20 cellular contexts compared by ENCODE assay signal in genomic region chr10:91566142-91566541, GRCh38.
"Had no signal": no experiment of that assay in that cellular context is flagged by ENCODE, and none has a peak within 500 bp of the region (broad histone marks: within the 10 kb centered on the region; RNA-seq: fewer than 3 reads in every experiment).

No MANE protein-coding gene starts in this region.

- H3K4me1 Mint-ChIP-seq: memory B cell; natural killer cell; stimulated activated effector memory CD8-positive, alpha-beta T cell treated with anti-CD3 and anti-CD28 coated beads, Interleukin-12 subunit alpha, Interleukin-12 subunit beta, amount 100 ng/mL, for 72 hours; stimulated activated naive CD8-positive, alpha-beta T cell treated with anti-CD3 and anti-CD28 coated beads, Interleukin-15, amount 100 ng/mL, for 72 hours had no signal

- H3K9ac ChIP-seq: parathyroid adenoma had no signal

- H3K9me3 ChIP-seq: esophagus squamous epithelium, neutrophil, sigmoid colon, thyroid gland had no signal

- H3K27me3 ChIP-seq: esophagus squamous epithelium, neutrophil, sigmoid colon, thyroid gland had no signal

- H3K27me3 Mint-ChIP-seq: progenitor cell of endocrine pancreas, type B pancreatic cell had no signal

- H3K36me3 Mint-ChIP-seq: memory B cell; natural killer cell; stimulated activated effector memory CD8-positive, alpha-beta T cell treated with anti-CD3 and anti-CD28 coated beads, Interleukin-12 subunit alpha, Interleukin-12 subunit beta, amount 100 ng/mL, for 72 hours; type B pancreatic cell had no signal

- H3K27ac ChIP-seq: esophagus squamous epithelium, neutrophil, parathyroid adenoma, thyroid gland had no signal

- DNase-seq: cerebellar nuclear complex; cortex of kidney; effector memory CD8-positive, alpha-beta T cell; erythroblast; esophagus squamous epithelium; foreskin melanocyte; natural killer cell; right cardiac atrium; sigmoid colon; stimulated activated CD4-positive, alpha-beta T cell treated with anti-CD3 and anti-CD28 coated beads, Interleukin-2, amount 100 ng/mL, for 24 hours; stimulated activated CD4-positive, alpha-beta T cell treated with anti-CD3 and anti-CD28 coated beads, Interleukin-4, amount 100 ng/mL, for 24 hours; stimulated activated naive CD8-positive, alpha-beta T cell treated with anti-CD3 and anti-CD28 coated beads, Interleukin-15, amount 100 ng/mL, for 72 hours; thyroid gland had no signal

- H3K9me3 Mint-ChIP-seq: effector memory CD8-positive, alpha-beta T cell; natural killer cell; stimulated activated effector memory CD8-positive, alpha-beta T cell treated with anti-CD3 and anti-CD28 coated beads, Interleukin-12 subunit alpha, Interleukin-12 subunit beta, amount 100 ng/mL, for 72 hours had no signal

- H2AFZ ChIP-seq: parathyroid adenoma had no signal

- H3K4me3 Mint-ChIP-seq: effector memory CD8-positive, alpha-beta T cell; memory B cell; natural killer cell; stimulated activated effector memory CD8-positive, alpha-beta T cell treated with anti-CD3 and anti-CD28 coated beads, Interleukin-12 subunit alpha, Interleukin-12 subunit beta, amount 100 ng/mL, for 72 hours; stimulated activated naive CD8-positive, alpha-beta T cell treated with anti-CD3 and anti-CD28 coated beads, Interleukin-15, amount 100 ng/mL, for 72 hours; type B pancreatic cell had no signal

- ATAC-seq: effector memory CD8-positive, alpha-beta T cell; natural killer cell; right cardiac atrium; stimulated activated effector memory CD8-positive, alpha-beta T cell treated with anti-CD3 and anti-CD28 coated beads, Interleukin-12 subunit alpha, Interleukin-12 subunit beta, amount 100 ng/mL, for 72 hours; stimulated activated naive CD8-positive, alpha-beta T cell treated with anti-CD3 and anti-CD28 coated beads, Interleukin-15, amount 100 ng/mL, for 72 hours had no signal

- H3K4me1 ChIP-seq: parathyroid adenoma, thyroid gland had no signal

- H3K27ac Mint-ChIP-seq: effector memory CD8-positive, alpha-beta T cell; memory B cell; natural killer cell; progenitor cell of endocrine pancreas; stimulated activated effector memory CD8-positive, alpha-beta T cell treated with anti-CD3 and anti-CD28 coated beads, Interleukin-12 subunit alpha, Interleukin-12 subunit beta, amount 100 ng/mL, for 72 hours; stimulated activated naive CD8-positive, alpha-beta T cell treated with anti-CD3 and anti-CD28 coated beads, Interleukin-15, amount 100 ng/mL, for 72 hours; type B pancreatic cell had no signal

- H3K79me2 ChIP-seq: parathyroid adenoma had no signal

- H3K4me3 ChIP-seq: esophagus squamous epithelium, lung, sigmoid colon, thyroid gland had no signal

- H3K36me3 ChIP-seq: esophagus squamous epithelium, neutrophil, sigmoid colon, thyroid gland had no signal
